In the genomic region with DNA sequence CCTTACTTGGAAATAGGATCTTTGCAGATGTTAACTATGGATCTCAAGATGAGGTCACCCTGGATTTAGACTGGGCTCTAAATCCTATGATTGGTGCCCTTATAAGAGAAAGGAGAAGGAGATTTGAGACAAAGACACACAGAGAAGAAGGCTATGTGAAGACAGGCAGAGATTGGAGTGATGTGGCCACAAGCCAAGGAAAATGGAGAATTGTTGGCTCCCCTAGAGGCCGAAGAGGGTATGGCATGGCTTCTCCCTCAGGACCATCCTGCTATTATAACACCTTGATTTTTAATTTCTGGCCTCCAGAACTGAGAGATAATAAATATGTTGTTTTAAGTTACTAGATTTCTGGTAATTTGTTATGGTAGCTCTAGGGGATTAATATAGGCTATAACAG, we compare ENCODE assay signal across 10 cellular contexts. TPM values are rescaled to one million over a fixed set of nuclear protein-coding genes. Genes with fewer than 3 reads are reported as not detected.
DNase-seq lines count a peak whose midpoint lies in the region; ATAC-seq and TF ChIP-seq lines count a peak whose summit lies in the region.
"Had no signal": no experiment of that assay in that cellular context is flagged by ENCODE, and none has a peak within 500 bp of the region (broad histone marks: within the 10 kb centered on the region; RNA-seq: fewer than 3 reads in every experiment).

No MANE protein-coding gene starts in this region.

- H3F3A ChIP-seq in neural progenitor cell (ENCODE audit: low read depth), result no peaks in the 10 kb centered on the region

- H3K4me1 Mint-ChIP-seq in brain, result peaks cover 23% of the 10 kb centered on the region
- peaks cover 8% of the 10 kb centered on the region for H3K4me1 Mint-ChIP-seq in neural progenitor cell

- POLR2A ChIA-PET in HEK293T (lab: Yijun Ruan, JAX), result no interaction called here

- H3K36me3 Mint-ChIP-seq in brain (peaks cover 21% of the 10 kb centered on the region), neural progenitor cell (peaks cover 2% of the 10 kb centered on the region)

- no peaks in the 10 kb centered on the region for H3K27me3 ChIP-seq in neural progenitor cell
- H3K27me3 ChIP-seq: gastroesophageal sphincter had no signal

- H3K9ac ChIP-seq in neural progenitor cell, result no peak overlapping the region

- no peaks in the 10 kb centered on the region for H3K9me3 ChIP-seq in neural progenitor cell (ENCODE audit: low read depth)
- H3K9me3 ChIP-seq: gastroesophageal sphincter had no signal

- H4K20me1 ChIP-seq in neural progenitor cell (ENCODE audit: low read depth), result no peaks in the 10 kb centered on the region

- no peak overlapping the region for H3K4me2 ChIP-seq in neural progenitor cell

- TF ChIP-seq CTCF in brain (conservative IDR thresholded peaks at IDR 0.05) (peak; percentile 22 to 60), neural progenitor cell (IDR thresholded peaks at IDR 0.05) (peak; percentile 50)

- H3K27me3 Mint-ChIP-seq in brain (no peaks in the 10 kb centered on the region), neural progenitor cell (ENCODE audit: insufficient read depth, low read depth) (no peaks in the 10 kb centered on the region)

- H3K4me1 ChIP-seq in neural progenitor cell, result peaks cover 3% of the 10 kb centered on the region

- H3K4me3 ChIP-seq in neural progenitor cell, result no peak overlapping the region
- H3K4me3 ChIP-seq: gastroesophageal sphincter had no signal

- H3K27ac Mint-ChIP-seq in brain (no peak overlapping the region), neural progenitor cell (no peak overlapping the region)

- no peak for ATAC-seq in GM21367 (IDR thresholded peaks at IDR 0.05; ENCODE audit: unreplicated experiment)
- ATAC-seq: gastroesophageal sphincter had no signal

- H3K4me3 Mint-ChIP-seq in brain (no peak overlapping the region), neural progenitor cell (no peak overlapping the region)

- no peak overlapping the region for H2AFZ ChIP-seq in neural progenitor cell (replicated peaks)

- peaks cover 0 to 5% (median 0%) of the 10 kb centered on the region in 5 experiments for H3K9me3 Mint-ChIP-seq in brain
- peaks cover 6% of the 10 kb centered on the region for H3K9me3 Mint-ChIP-seq in neural progenitor cell

- no peaks in the 10 kb centered on the region for H3K36me3 ChIP-seq in neural progenitor cell

- CTCF ChIA-PET in HEK293T (lab: Yijun Ruan, JAX), result interaction anchor here (0.7 to 1.2 kb wide), 2 partner anchors 19 to 53 kb away, joined by 3 read pairs; no protein-coding TSS in a partner anchor

- H3K27ac ChIP-seq in neural progenitor cell, result no peak overlapping the region

- H3K79me2 ChIP-seq in neural progenitor cell (ENCODE audit: low read depth), result no peaks in the 10 kb centered on the region

- DNase-seq in NCI-H2227 (lab: John Stamatoyannopoulos, UW; ENCODE audit: unreplicated experiment), result peak; percentile 28
- DNase-seq in NCI-H2227 treated with DMSO at 0.1 percent for 48 hours (lab: John Stamatoyannopoulos, UW), result no peak
- DNase-seq in HEK293T (ENCODE audit: extremely low spot score), result peak; percentile 14
- no peak for DNase-seq in neural progenitor cell (ENCODE audit: low spot score)
- DNase-seq in activated CD8-positive, alpha-beta memory T cell treated with anti-CD3 and anti-CD28 coated beads, Interleukin-2, amount 50 U/mL, for 4 hours, result no peak
- DNase-seq in DMS153 treated with DMSO at 0.1 percent for 48 hours (lab: John Stamatoyannopoulos, UW; ENCODE audit: unreplicated experiment), result no peak
- DNase-seq: NCI-H146 had no signal

TF ChIP-seq in HEK293T, 16 proteins besides CTCF, POLR2A, EP300 and RAD21:
- TF ChIP-seq FOXK2 (IDR thresholded peaks at IDR 0.05) (no peak), SP1 (IDR thresholded peaks at IDR 0.05) (no peak), ARNT (IDR thresholded peaks at IDR 0.05) (no peak), FOXA1 (IDR thresholded peaks at IDR 0.05) (no peak), ZNF384 (IDR thresholded peaks at IDR 0.05) (no peak)
TF ChIP-seq in HEK293T: peak in this region for 0.

RNA-seq across cellular contexts. Expression of a gene that starts 7.6 kb away (rescaled TPM):
- polyA plus RNA-seq in brain (ENCODE audit: insufficient read depth, low read depth, low replicate concordance), result 8.0 TPM
- total RNA-seq in neural progenitor cell (ENCODE audit: low replicate concordance), result 5.8 and 11.1 TPM in 2 replicates

Comparison
In these comparisons a context has a peak if more than half of its experiments do, and no peak if none do; other contexts are left out.
1. DNase-seq: peak in NCI-H2227 (single experiment) and HEK293T (single experiment); none in NCI-H2227 treated with DMSO at 0.1 percent for 48 hours (single experiment), neural progenitor cell (single experiment), activated CD8-positive, alpha-beta memory T cell treated with anti-CD3 and anti-CD28 coated beads, Interleukin-2, amount 50 U/mL, for 4 hours (single experiment) and DMS153 treated with DMSO at 0.1 percent for 48 hours (single experiment).